Comparison of ENCODE assay signal across 20 cellular contexts in genomic region chr21:41832230-41833137, GRCh38. TPM values are rescaled to one million over a fixed set of nuclear protein-coding genes. Genes with fewer than 3 reads are reported as not detected.
DNase-seq lines count a peak whose midpoint lies in the region; ATAC-seq, FAIRE-seq and TF ChIP-seq lines count a peak whose summit lies in the region.
"Had no signal": no experiment of that assay in that cellular context is flagged by ENCODE, and none has a peak within 500 bp of the region (broad histone marks: within the 10 kb centered on the region; RNA-seq: fewer than 3 reads in every experiment).

No MANE protein-coding gene starts in this region.

- H3K27me3 Mint-ChIP-seq in natural killer cell (ENCODE audit: low read depth in 2 of 2), result no peaks in the 10 kb centered on the region
- H3K27me3 Mint-ChIP-seq: activated CD4-positive, alpha-beta memory T cell treated with anti-CD3 and anti-CD28 coated beads for 36 hours; activated naive CD8-positive, alpha-beta T cell treated with anti-CD3 and anti-CD28 coated beads for 36 hours; dendritic cell treated with granulocyte-macrophage colony-stimulating factor and Interleukin-4, amounts not matched to agents 40 ng/mL and 50 ng/mL, for 4 days had no signal

- intact Hi-C loops in natural killer cell (cut with micrococcal nuclease), result no loop called here

- no peak overlapping the region for H2BK5ac ChIP-seq in trophoblast cell (ENCODE audit: low read depth, low read length, poor library complexity)

- no CpG with 5 or more reads among the region's 17 CpGs for WGBS in trophoblast cell (ENCODE audit: extremely low coverage, insufficient coverage, insufficient read length)

- H3K9ac ChIP-seq in MM.1S (ENCODE audit: low read length), result peak overlapping the region; percentile 57
- H3K9ac ChIP-seq in trophoblast cell (ENCODE audit: low read length), result no peak overlapping the region
- H3K9ac ChIP-seq: parathyroid adenoma had no signal

- peak overlapping the region; percentile 93 for H3K27ac ChIP-seq in MM.1S (ENCODE audit: low read length)
- no peak overlapping the region for H3K27ac ChIP-seq in trophoblast cell (ENCODE audit: low read depth, low read length)
- H3K27ac ChIP-seq: body of pancreas, parathyroid adenoma had no signal

- peaks cover 8% of the 10 kb centered on the region for H3K36me3 Mint-ChIP-seq in natural killer cell

- no peaks in the 10 kb centered on the region for H3K9me2 ChIP-seq in MM.1S (replicated peaks; ENCODE audit: insufficient read depth, low read length)

- ATAC-seq in GM19324 (IDR thresholded peaks at IDR 0.05; ENCODE audit: low FRiP score, unreplicated experiment) (peak; percentile 2), natural killer cell (no peak)
- ATAC-seq: activated T-cell treated with anti-CD3 and anti-CD28 coated beads, Interleukin-2, amount 50 U/mL, for 4 hours; body of pancreas had no signal

- no peak overlapping the region for H4K12ac ChIP-seq in trophoblast cell (ENCODE audit: low read depth, low read length)

- H4K91ac ChIP-seq in trophoblast cell (ENCODE audit: low read depth, low read length), result no peak overlapping the region

- H3K4me3 Mint-ChIP-seq in natural killer cell, result no peak overlapping the region
- H3K4me3 Mint-ChIP-seq: activated CD4-positive, alpha-beta memory T cell treated with anti-CD3 and anti-CD28 coated beads for 36 hours; activated naive CD8-positive, alpha-beta T cell treated with anti-CD3 and anti-CD28 coated beads for 36 hours; activated T-cell treated with anti-CD3 and anti-CD28 coated beads, Interleukin-2, amount 50 U/mL, for 4 hours; dendritic cell treated with granulocyte-macrophage colony-stimulating factor and Interleukin-4, amounts not matched to agents 40 ng/mL and 50 ng/mL, for 4 days had no signal

- H3K4ac ChIP-seq in trophoblast cell (ENCODE audit: low read depth, low read length), result no peak overlapping the region

- H2AFZ ChIP-seq in MM.1S (ENCODE audit: low read length), result peak overlapping the region; percentile 53; the same call in 1 of the 2 replicates
- H2AFZ ChIP-seq in trophoblast cell (ENCODE audit: insufficient read depth, low read length, poor library complexity), result no peak overlapping the region
- H2AFZ ChIP-seq: parathyroid adenoma had no signal

- peak; percentile 97 for FAIRE-seq in bronchial epithelial cell (lab: Jason Lieb, UNC)

- no peak overlapping the region for H2BK120ac ChIP-seq in trophoblast cell (ENCODE audit: insufficient read depth, low read length, poor library complexity)

- H3K27ac Mint-ChIP-seq in natural killer cell, result no peak overlapping the region
- H3K27ac Mint-ChIP-seq: activated CD4-positive, alpha-beta memory T cell treated with anti-CD3 and anti-CD28 coated beads for 36 hours; activated naive CD8-positive, alpha-beta T cell treated with anti-CD3 and anti-CD28 coated beads for 36 hours; dendritic cell treated with granulocyte-macrophage colony-stimulating factor and Interleukin-4, amounts not matched to agents 40 ng/mL and 50 ng/mL, for 4 days had no signal

- H3K4me3 ChIP-seq in MM.1S (ENCODE audit: low read length) (no peak overlapping the region), bronchial epithelial cell (ENCODE audit: low read depth, low read length) (no peak overlapping the region), trophoblast cell (ENCODE audit: low read depth, low read length) (peak overlapping the region; percentile 12)
- H3K4me3 ChIP-seq: body of pancreas had no signal

- no peaks in the 10 kb centered on the region for H3K27me3 ChIP-seq in MM.1S (replicated peaks; ENCODE audit: insufficient read depth, low read length)
- no peaks in the 10 kb centered on the region for H3K27me3 ChIP-seq in bronchial epithelial cell (ENCODE audit: control insufficient read depth, insufficient read depth, low read length)
- H3K27me3 ChIP-seq in trophoblast cell (ENCODE audit: insufficient read depth, low read length), result no peaks in the 10 kb centered on the region
- H3K27me3 ChIP-seq: BE2C, body of pancreas had no signal

- H3K4me1 ChIP-seq in MM.1S (ENCODE audit: low read length), result peaks cover 38% of the 10 kb centered on the region
- no peaks in the 10 kb centered on the region for H3K4me1 ChIP-seq in trophoblast cell (ENCODE audit: control insufficient read depth in 1 of 2, insufficient read depth in 2 of 2, low read length in 2 of 2)
- H3K4me1 ChIP-seq: BE2C, body of pancreas, parathyroid adenoma had no signal

- no peak overlapping the region for H3K23ac ChIP-seq in trophoblast cell (ENCODE audit: low read length)

- H3F3A ChIP-seq in MM.1S (ENCODE audit: insufficient read depth, low read length), result peaks cover 28% of the 10 kb centered on the region

- H2BK12ac ChIP-seq in trophoblast cell (ENCODE audit: low read length), result no peak overlapping the region

- H3K4me1 Mint-ChIP-seq in natural killer cell, result no peaks in the 10 kb centered on the region
- H3K4me1 Mint-ChIP-seq: activated naive CD8-positive, alpha-beta T cell treated with anti-CD3 and anti-CD28 coated beads for 36 hours had no signal

- no peaks in the 10 kb centered on the region for H3K9me3 Mint-ChIP-seq in natural killer cell
- H3K9me3 Mint-ChIP-seq: activated CD4-positive, alpha-beta memory T cell treated with anti-CD3 and anti-CD28 coated beads for 36 hours; activated naive CD8-positive, alpha-beta T cell treated with anti-CD3 and anti-CD28 coated beads for 36 hours; activated T-cell treated with anti-CD3 and anti-CD28 coated beads, Interleukin-2, amount 50 U/mL, for 4 hours; dendritic cell treated with granulocyte-macrophage colony-stimulating factor and Interleukin-4, amounts not matched to agents 40 ng/mL and 50 ng/mL, for 4 days had no signal

- H3K9me3 ChIP-seq in MM.1S (replicated peaks; ENCODE audit: insufficient read depth, low read length), result no peaks in the 10 kb centered on the region
- no peaks in the 10 kb centered on the region for H3K9me3 ChIP-seq in trophoblast cell (ENCODE audit: insufficient read depth, low read depth, low read length)
- H3K9me3 ChIP-seq: BE2C, body of pancreas had no signal

- H3K36me3 ChIP-seq in MM.1S (replicated peaks; ENCODE audit: insufficient read depth, low read length) (no peaks in the 10 kb centered on the region), bronchial epithelial cell (ENCODE audit: control insufficient read depth, insufficient read depth, low read length) (peaks cover 4% of the 10 kb centered on the region), trophoblast cell (ENCODE audit: control insufficient read depth in 1 of 2, insufficient read depth in 2 of 2, low read length in 2 of 2) (peaks cover 32 to 34% of the 10 kb centered on the region in 2 experiments)

- H4K20me1 ChIP-seq in MM.1S (ENCODE audit: insufficient read depth, low read length), result no peaks in the 10 kb centered on the region

- H3K14ac ChIP-seq in trophoblast cell (ENCODE audit: low read length), result no peak overlapping the region

- H2AK5ac ChIP-seq in trophoblast cell (ENCODE audit: low read length), result no peak overlapping the region

- no peak overlapping the region for H4K8ac ChIP-seq in trophoblast cell (ENCODE audit: low read depth, low read length)

- H3K18ac ChIP-seq in trophoblast cell (ENCODE audit: low read length), result no peak overlapping the region

- H3K79me2 ChIP-seq in MM.1S (ENCODE audit: low read length) (peaks cover 18% of the 10 kb centered on the region), trophoblast cell (ENCODE audit: control insufficient read depth, insufficient read depth, low read length, poor library complexity) (no peaks in the 10 kb centered on the region)
- H3K79me2 ChIP-seq: parathyroid adenoma had no signal

- H3K79me1 ChIP-seq in trophoblast cell (ENCODE audit: low read length), result no peaks in the 10 kb centered on the region

- TF ChIP-seq CTCF in MM.1S (IDR thresholded peaks at IDR 0.05; ENCODE audit: low read length) (peak; percentile 40), bronchial epithelial cell (IDR thresholded peaks at IDR 0.05; ENCODE audit: insufficient read depth, low read length, severe bottlenecking) (no peak), natural killer cell (IDR thresholded peaks at IDR 0.05) (no peak)

- DNase-seq in MM.1S (peak; percentile 28), bronchial epithelial cell (ENCODE audit: low read depth) (no peak), trophoblast cell (no peak), RPMI8226 (no peak), natural killer cell (no peak), NCI-H2171 (lab: John Stamatoyannopoulos, UW) (no peak)
- DNase-seq: activated CD4-positive, alpha-beta memory T cell treated with anti-CD3 and anti-CD28 coated beads for 36 hours; activated naive CD8-positive, alpha-beta T cell treated with anti-CD3 and anti-CD28 coated beads for 36 hours; activated T-cell treated with anti-CD3 and anti-CD28 coated beads, Interleukin-2, amount 50 U/mL, for 4 hours; BE2C; body of pancreas; Calu3; NCI-H1417; NK-92 treated with Interleukin-12 subunit alpha and Interleukin-12 subunit beta, amount 100 ng/mL, for 24 hours; stimulated activated CD8-positive, alpha-beta memory T cell treated with anti-CD3 and anti-CD28 coated beads, Interleukin-4, amount 100 ng/mL, for 48 hours; substantia nigra; SW 1271 had no signal

- peak overlapping the region; percentile 82 for H3K4me2 ChIP-seq in MM.1S (ENCODE audit: low read depth, low read length)
- no peak overlapping the region for H3K4me2 ChIP-seq in trophoblast cell (ENCODE audit: low read length)

RNA-seq across cellular contexts. Expression of gene PRDM15, which starts 46.7 kb away (rescaled TPM):
- total RNA-seq in bronchial epithelial cell (6.1 and 9.7 TPM in 2 replicates), natural killer cell (10 to 100 TPM; 11.4 to 13.5 (median 11.9) TPM)
- 3.3 and 3.6 TPM in 2 replicates for polyA plus RNA-seq in trophoblast cell (2013)
